Comparison of ENCODE assay signal across 9 cellular contexts in the genomic region with DNA sequence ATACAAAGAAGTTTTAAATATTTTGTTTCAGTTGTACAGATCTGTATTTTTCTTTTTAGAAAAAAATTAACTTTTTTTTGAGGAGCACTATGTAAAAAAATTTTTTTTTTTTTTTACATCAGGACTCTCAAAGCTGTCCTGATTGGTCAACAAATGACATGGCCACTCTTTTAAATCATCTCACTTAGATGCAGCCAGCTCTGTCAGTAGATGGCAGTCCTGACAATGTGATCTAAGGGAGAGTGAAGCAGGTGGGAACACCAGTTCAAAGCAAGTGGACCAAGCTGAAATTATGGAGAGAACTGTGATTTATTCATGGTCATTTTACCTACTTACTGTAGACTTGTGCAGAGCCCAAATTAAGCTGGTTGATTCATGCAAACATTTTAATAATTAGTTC.
DNase-seq lines count a peak whose midpoint lies in the region; ATAC-seq and TF ChIP-seq lines count a peak whose summit lies in the region.
"Had no signal": no experiment of that assay in that cellular context is flagged by ENCODE, and none has a peak within 500 bp of the region (broad histone marks: within the 10 kb centered on the region; RNA-seq: fewer than 3 reads in every experiment).

No MANE protein-coding gene starts in this region.

- POLR2A ChIA-PET in HCT116 (lab: Charles Lee): no interaction called here

- H3K27ac Mint-ChIP-seq in natural killer cell: no peak overlapping the region
- H3K27ac Mint-ChIP-seq in activated CD4-positive, alpha-beta T cell treated with anti-CD3 and anti-CD28 coated beads, Interleukin-2, amount 10 ng/mL, durations not matched to agents 24 days and 14 days: no peak overlapping the region
- H3K27ac Mint-ChIP-seq: dendritic cell treated with granulocyte-macrophage colony-stimulating factor and Interleukin-4, amounts not matched to agents 40 ng/mL and 50 ng/mL, for 4 days had no signal

- no peak overlapping the region for H2AFZ ChIP-seq in HCT116 (ENCODE audit: low read depth, low read length, poor library complexity, severe bottlenecking)

- peak; percentile 58 for TF ChIP-seq RAD21 in HCT116 (IDR thresholded peaks at IDR 0.05; ENCODE audit: low read depth)

- no peaks in the 10 kb centered on the region for H3K4me1 ChIP-seq in heart right ventricle
- no peaks in the 10 kb centered on the region for H3K4me1 ChIP-seq in HCT116 (ENCODE audit: control insufficient read depth in 1 of 2, insufficient read depth in 2 of 2, low read length in 2 of 2)

- no peaks in the 10 kb centered on the region for H3K9me2 ChIP-seq in HCT116 (ENCODE audit: insufficient read depth)

- peaks cover 0 to 3% of the 10 kb centered on the region in 2 donors for H3K27me3 Mint-ChIP-seq in natural killer cell (ENCODE audit: low read depth in 2 of 2)
- peaks cover 3% of the 10 kb centered on the region for H3K27me3 Mint-ChIP-seq in activated CD4-positive, alpha-beta T cell treated with anti-CD3 and anti-CD28 coated beads, Interleukin-2, amount 10 ng/mL, durations not matched to agents 24 days and 14 days
- H3K27me3 Mint-ChIP-seq: dendritic cell treated with granulocyte-macrophage colony-stimulating factor and Interleukin-4, amounts not matched to agents 40 ng/mL and 50 ng/mL, for 4 days had no signal

- H3K27me3 ChIP-seq in heart right ventricle: no peaks in the 10 kb centered on the region
- no peaks in the 10 kb centered on the region for H3K27me3 ChIP-seq in HCT116 (ENCODE audit: insufficient read depth, low read length)

- peak in 5 of 9 donors; percentile 11 to 39 (median 36) for TF ChIP-seq CTCF in heart right ventricle (IDR thresholded peaks at IDR 0.05)
- TF ChIP-seq CTCF in HCT116 (IDR thresholded peaks at IDR 0.05 in 2 of 3, conservative IDR thresholded peaks at IDR 0.05 in 1 of 3; ENCODE audit: borderline replicate concordance in 1 of 3, insufficient read depth in 1 of 3, low read depth in 2 of 3, low read length in 2 of 3): peak; percentile 31 to 48 (median 33); a peak in 4 of 6 replicates
- no peak for TF ChIP-seq CTCF in natural killer cell (IDR thresholded peaks at IDR 0.05)

- no peaks in the 10 kb centered on the region for H3K9me3 Mint-ChIP-seq in natural killer cell
- H3K9me3 Mint-ChIP-seq in activated CD4-positive, alpha-beta T cell treated with anti-CD3 and anti-CD28 coated beads, Interleukin-2, amount 10 ng/mL, durations not matched to agents 24 days and 14 days: peaks cover 6% of the 10 kb centered on the region
- H3K9me3 Mint-ChIP-seq: dendritic cell treated with granulocyte-macrophage colony-stimulating factor and Interleukin-4, amounts not matched to agents 40 ng/mL and 50 ng/mL, for 4 days had no signal

- TF ChIP-seq POLR2A in HCT116 (IDR thresholded peaks at IDR 0.05; ENCODE audit: borderline replicate concordance, extremely low read depth, insufficient read depth, insufficient read length): no peak

- RAD21 ChIA-PET in HCT116 (lab: Charles Lee; ENCODE audit: low non-redundant PET in 1 of 2, low total read pairs in 2 of 2, uncharacterized antibody in 2 of 2, unreplicated experiment in 2 of 2): no interaction called here

- H3K9ac ChIP-seq in HCT116 (ENCODE audit: low read length): no peak overlapping the region

- H3K4me2 ChIP-seq in HCT116 (ENCODE audit: low read length): no peak overlapping the region

- intact Hi-C loops in heart right ventricle (cut with DNase I) (loop anchor here in 1 of 10 donors (10.0 kb wide), 1 partner anchor 413 kb away; a partner anchor contains a TSS), Right ventricle myocardium inferior (cut with DNase I) (no loop called here), HCT116 (cut with micrococcal nuclease) (loop anchor here (2.0 kb wide), 1 partner anchor 419 kb away; no protein-coding TSS in a partner anchor), natural killer cell (cut with micrococcal nuclease) (no loop called here), sciatic nerve (cut with DNase I) (no loop called here)
- intact Hi-C loops in activated CD4-positive, alpha-beta T cell treated with anti-CD3 and anti-CD28 coated beads, Interleukin-2, amount 10 ng/mL, durations not matched to agents 24 days and 14 days (cut with micrococcal nuclease): loop anchor here (10.0 kb wide), 1 partner anchor 123 kb away; no protein-coding TSS in a partner anchor

- H3K27ac ChIP-seq in heart right ventricle (no peak overlapping the region), HCT116 (ENCODE audit: low read depth, low read length) (no peak overlapping the region)

- CTCF ChIA-PET in HCT116 (lab: Charles Lee): interaction anchor here (0.8 to 1.5 kb wide), 3 partner anchors 256 to 421 kb away, joined by 3 to 4 read pairs (median 4); no protein-coding TSS in a partner anchor

- no peaks in the 10 kb centered on the region for H3K4me1 Mint-ChIP-seq in natural killer cell
- H3K4me1 Mint-ChIP-seq in activated CD4-positive, alpha-beta T cell treated with anti-CD3 and anti-CD28 coated beads, Interleukin-2, amount 10 ng/mL, durations not matched to agents 24 days and 14 days: no peaks in the 10 kb centered on the region

- ATAC-seq in heart right ventricle: peak in 2 of 8 donors; percentile 51 to 63
- no peak for ATAC-seq in Right ventricle myocardium inferior
- ATAC-seq in HCT116: peak; percentile 99
- peak in 2 of 3 donors; percentile 36 to 75 for ATAC-seq in natural killer cell
- ATAC-seq in sciatic nerve: no peak

- H3K4me3 ChIP-seq in heart right ventricle (no peak overlapping the region), HCT116 (replicated peaks in 1 of 2; ENCODE audit: low read depth in 1 of 2, low read length in 2 of 2) (no peak overlapping the region)

- H4K20me1 ChIP-seq in HCT116 (ENCODE audit: insufficient read depth): no peaks in the 10 kb centered on the region

- peaks cover 0 to 18% (median 0%) of the 10 kb centered on the region in 11 donors for H3K9me3 ChIP-seq in heart right ventricle
- no peaks in the 10 kb centered on the region for H3K9me3 ChIP-seq in HCT116 (ENCODE audit: control insufficient read depth in 1 of 2, insufficient read depth in 1 of 2, low read depth in 1 of 2, low read length in 2 of 2)

- H3K4me3 Mint-ChIP-seq in natural killer cell: no peak overlapping the region
- H3K4me3 Mint-ChIP-seq in activated CD4-positive, alpha-beta T cell treated with anti-CD3 and anti-CD28 coated beads, Interleukin-2, amount 10 ng/mL, durations not matched to agents 24 days and 14 days: no peak overlapping the region
- H3K4me3 Mint-ChIP-seq: dendritic cell treated with granulocyte-macrophage colony-stimulating factor and Interleukin-4, amounts not matched to agents 40 ng/mL and 50 ng/mL, for 4 days had no signal

- no peaks in the 10 kb centered on the region for H3K36me3 ChIP-seq in heart right ventricle
- no peaks in the 10 kb centered on the region for H3K36me3 ChIP-seq in HCT116 (ENCODE audit: control insufficient read depth in 1 of 2, insufficient read depth in 2 of 2, low read length in 2 of 2)

- H3K79me2 ChIP-seq in HCT116 (ENCODE audit: insufficient read depth, low read length): no peaks in the 10 kb centered on the region

- no peaks in the 10 kb centered on the region for H3K36me3 Mint-ChIP-seq in natural killer cell
- H3K36me3 Mint-ChIP-seq in activated CD4-positive, alpha-beta T cell treated with anti-CD3 and anti-CD28 coated beads, Interleukin-2, amount 10 ng/mL, durations not matched to agents 24 days and 14 days (ENCODE audit: low read depth): no peaks in the 10 kb centered on the region

- BruUV-seq in HCT116 (replicated peaks; lab: Mats Ljungman, UMichigan): no TSS peak

- DNase-seq in heart right ventricle (no peak), Right ventricle myocardium inferior (ENCODE audit: missing footprints) (no peak), HCT116 (ENCODE audit: low read depth, low spot score) (peak; percentile 68), NCI-H1092 (lab: John Stamatoyannopoulos, UW) (peak; percentile 46), astrocyte of the hippocampus (ENCODE audit: low read depth, low spot score) (peak; percentile 45), natural killer cell (no peak), sciatic nerve (ENCODE audit: low spot score) (no peak)
- DNase-seq in activated CD4-positive, alpha-beta T cell treated with anti-CD3 and anti-CD28 coated beads, Interleukin-2, amount 10 ng/mL, durations not matched to agents 24 days and 14 days: no peak

TF ChIP-seq in HCT116, 20 proteins besides CTCF, POLR2A, EP300 and RAD21:
- no peak for TF ChIP-seq CEBPB (IDR thresholded peaks at IDR 0.05; ENCODE audit: low read depth)
- TF ChIP-seq CBX3 (IDR thresholded peaks at IDR 0.05; ENCODE audit: low read depth): peak; percentile 24; the same call in 1 of the 2 replicates
- TF ChIP-seq, protein P1, sequence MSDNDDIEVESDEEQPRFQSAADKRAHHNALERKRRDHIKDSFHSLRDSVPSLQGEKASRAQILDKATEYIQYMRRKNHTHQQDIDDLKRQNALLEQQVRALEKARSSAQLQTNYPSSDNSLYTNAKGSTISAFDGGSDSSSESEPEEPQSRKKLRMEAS (IDR thresholded peaks at IDR 0.05): no peak

Comparison
In these comparisons a context has a peak if more than half of its experiments do, and no peak if none do; other contexts are left out.
1. ATAC-seq: peak in HCT116 (single experiment) and natural killer cell (2 of 3); none in Right ventricle myocardium inferior (single experiment) and sciatic nerve (single experiment).
2. DNase-seq: peak in HCT116 (single experiment), NCI-H1092 (single experiment) and astrocyte of the hippocampus (single experiment); none in heart right ventricle (0 of 2), Right ventricle myocardium inferior (single experiment), natural killer cell (single experiment), sciatic nerve (single experiment) and activated CD4-positive, alpha-beta T cell treated with anti-CD3 and anti-CD28 coated beads, Interleukin-2, amount 10 ng/mL, durations not matched to agents 24 days and 14 days (single experiment).
3. intact Hi-C loops: an anchor here in HCT116 (2.0 kb wide) and activated CD4-positive, alpha-beta T cell treated with anti-CD3 and anti-CD28 coated beads, Interleukin-2, amount 10 ng/mL, durations not matched to agents 24 days and 14 days (10.0 kb wide); none called in Right ventricle myocardium inferior, natural killer cell and sciatic nerve.